ENCODE assay signal across 8 cellular contexts in genomic region chr1:150234309-150234646, GRCh38. TPM values are rescaled to one million over a fixed set of nuclear protein-coding genes. Genes with fewer than 3 reads are reported as not detected.
DNase-seq lines count a peak whose midpoint lies in the region; ATAC-seq and TF ChIP-seq lines count a peak whose summit lies in the region.

No MANE protein-coding gene starts in this region.

- no TSS peak for BruUV-seq in Panc1 (replicated peaks; lab: Mats Ljungman, UMichigan)

- 0% methylated on average over 12 of the region's 12 CpGs for WGBS in psoas muscle, 3 donors

- H3K27ac ChIP-seq in Panc1 (ENCODE audit: low read length) (peak overlapping the region; percentile 92), psoas muscle (peak overlapping the region; percentile 98)

- peak overlapping the region; percentile 93 for H3K4me3 ChIP-seq in GM12875 (ENCODE audit: low read depth, low read length)
- H3K4me3 ChIP-seq in Panc1 (ENCODE audit: low read depth in 2 of 2, low read length in 2 of 2), result peak overlapping the region; percentile 78 to 90
- H3K4me3 ChIP-seq in fibroblast of villous mesenchyme (ENCODE audit: low read depth, low read length), result peak overlapping the region; percentile 84
- H3K4me3 ChIP-seq in psoas muscle, result peak overlapping the region; percentile 83

- H3K9me3 ChIP-seq in Panc1 (ENCODE audit: control insufficient read depth, insufficient read depth, low read depth, low read length) (no peaks in the 10 kb centered on the region), psoas muscle (no peaks in the 10 kb centered on the region)

- in situ Hi-C loops in Panc1 (cut with HindIII; ENCODE audit: low pct_unique_long_range_greater_than_20kb, low sequenced_read_pairs), result no loop called here

- TF ChIP-seq CTCF in GM12875 (IDR thresholded peaks at IDR 0.05; ENCODE audit: borderline replicate concordance, insufficient read depth, low read depth, low read length) (no peak), Panc1 (IDR thresholded peaks at IDR 0.05) (no peak), fibroblast of villous mesenchyme (IDR thresholded peaks at IDR 0.05; ENCODE audit: insufficient read depth, low read depth, low read length) (no peak), psoas muscle (IDR thresholded peaks at IDR 0.05) (no peak)

- DNase-seq in Panc1 (ENCODE audit: low read depth, low spot score), result peak; percentile 56
- DNase-seq in fibroblast of villous mesenchyme (ENCODE audit: low read depth), result no peak
- DNase-seq in psoas muscle, result no peak
- DNase-seq in NCI-H2171 (lab: John Stamatoyannopoulos, UW), result no peak
- DNase-seq in NCI-H128 (lab: John Stamatoyannopoulos, UW; ENCODE audit: unreplicated experiment), result no peak

- intact Hi-C loops in Panc1 (cut with micrococcal nuclease; ENCODE audit: unreplicated experiment), result no loop called here
- intact Hi-C loops in psoas muscle (cut with DNase I), result no loop called here

- H3K27me3 ChIP-seq in Panc1 (ENCODE audit: control insufficient read depth, insufficient read depth, low read length) (no peaks in the 10 kb centered on the region), psoas muscle (ENCODE audit: insufficient read depth in 3 of 3, low read length in 2 of 3) (no peaks in the 10 kb centered on the region)

- H3K4me1 ChIP-seq in Panc1 (ENCODE audit: control insufficient read depth, insufficient read depth, low read length), result peaks cover 17% of the 10 kb centered on the region
- H3K4me1 ChIP-seq in psoas muscle, result peaks cover 3% of the 10 kb centered on the region

- POLR2A ChIA-PET in Panc1 (lab: Charles Lee), result interaction anchor here (0.6 kb wide), 1 partner anchor 41 kb away, joined by 4 read pairs; no protein-coding TSS in a partner anchor

- CTCF ChIA-PET in Panc1 (lab: Charles Lee), result no interaction called here

- H3K36me3 ChIP-seq in Panc1 (ENCODE audit: control insufficient read depth, insufficient read depth, low read length) (peaks cover 8% of the 10 kb centered on the region; the same call in 1 of the 2 replicates), psoas muscle (ENCODE audit: insufficient read depth in 1 of 2, low read depth in 1 of 2) (peaks cover 0 to 23% of the 10 kb centered on the region in 2 donors)

- ATAC-seq in Panc1 (no peak), psoas muscle (peak in 1 of 4 donors; percentile 3), HG03571 (IDR thresholded peaks at IDR 0.05; ENCODE audit: unreplicated experiment) (no peak), HG02970 (IDR thresholded peaks at IDR 0.05; ENCODE audit: low FRiP score, unreplicated experiment) (no peak)

RNA-seq across cellular contexts. Expression of gene ANP32E, which starts 1.6 kb away (rescaled TPM):
- 66.2 TPM for total RNA-seq in Panc1 (2021; ENCODE audit: unreplicated experiment)
- polyA plus RNA-seq in Panc1 (2012; ENCODE audit: insufficient read length), result 56.6 TPM
- 27.4 and 30.7 TPM in 2 replicates for total RNA-seq in fibroblast of villous mesenchyme
- 10 to 100 TPM; 26.9 to 37.4 (median 31.9) TPM for total RNA-seq in psoas muscle
- polyA plus RNA-seq in psoas muscle, result 10 to 100 TPM; 14.4 to 93.0 (median 23.2) TPM

RNA-seq across cellular contexts. Expression of gene CA14, which starts 23.3 kb away (rescaled TPM):
- total RNA-seq in Panc1 (2021; ENCODE audit: unreplicated experiment), result not detected
- 0.17 TPM for polyA plus RNA-seq in Panc1 (2012; ENCODE audit: insufficient read length)
- not detected in 2 replicates for total RNA-seq in fibroblast of villous mesenchyme
- total RNA-seq in psoas muscle, result under 1 TPM in 2 of 4 donors, not detected in 2; 0.30 to 0.48 TPM
- under 1 TPM; 0.04 to 0.89 (median 0.61) TPM for polyA plus RNA-seq in psoas muscle

RNA-seq across cellular contexts. Expression of gene APH1A, which starts 34.5 kb away (rescaled TPM):
- total RNA-seq in Panc1 (2021; ENCODE audit: unreplicated experiment) (146 TPM), fibroblast of villous mesenchyme (84.4 and 103 TPM in 2 replicates), psoas muscle (10 to 100 TPM; 33.1 to 69.3 (median 51.1) TPM)
- 147 TPM for polyA plus RNA-seq in Panc1 (2012; ENCODE audit: insufficient read length)
- 10 to 100 TPM; 48.5 to 91.5 (median 69.7) TPM for polyA plus RNA-seq in psoas muscle

RNA-seq across cellular contexts. Expression of gene C1orf54, which starts 38.3 kb away (rescaled TPM):
- total RNA-seq in Panc1 (2021; ENCODE audit: unreplicated experiment) (0.39 TPM), fibroblast of villous mesenchyme (7.3 and 13.5 TPM in 2 replicates), psoas muscle (1 to 10 TPM; 4.7 to 7.6 (median 6.1) TPM)
- 1.1 TPM for polyA plus RNA-seq in Panc1 (2012; ENCODE audit: insufficient read length)
- polyA plus RNA-seq in psoas muscle, result 1 to 10 TPM; 6.4 to 7.0 (median 6.8) TPM

RNA-seq across cellular contexts. Expression of gene CIART, which starts 48.1 kb away (rescaled TPM):
- 3.4 TPM for total RNA-seq in Panc1 (2021; ENCODE audit: unreplicated experiment)
- polyA plus RNA-seq in Panc1 (2012; ENCODE audit: insufficient read length), result 4.9 TPM
- total RNA-seq in fibroblast of villous mesenchyme, result 6.5 and 8.1 TPM in 2 replicates
- 10 to 100 TPM in 3 of 4 donors, 1 to 10 TPM in 1; 6.2 to 23.4 (median 14.5) TPM for total RNA-seq in psoas muscle
- polyA plus RNA-seq in psoas muscle, result 10 to 100 TPM in 2 of 3 donors, 1 to 10 TPM in 1; 1.6 to 11.7 (median 11.6) TPM
